Comparison of ENCODE assay signal across 7 cellular contexts in the genomic region with DNA sequence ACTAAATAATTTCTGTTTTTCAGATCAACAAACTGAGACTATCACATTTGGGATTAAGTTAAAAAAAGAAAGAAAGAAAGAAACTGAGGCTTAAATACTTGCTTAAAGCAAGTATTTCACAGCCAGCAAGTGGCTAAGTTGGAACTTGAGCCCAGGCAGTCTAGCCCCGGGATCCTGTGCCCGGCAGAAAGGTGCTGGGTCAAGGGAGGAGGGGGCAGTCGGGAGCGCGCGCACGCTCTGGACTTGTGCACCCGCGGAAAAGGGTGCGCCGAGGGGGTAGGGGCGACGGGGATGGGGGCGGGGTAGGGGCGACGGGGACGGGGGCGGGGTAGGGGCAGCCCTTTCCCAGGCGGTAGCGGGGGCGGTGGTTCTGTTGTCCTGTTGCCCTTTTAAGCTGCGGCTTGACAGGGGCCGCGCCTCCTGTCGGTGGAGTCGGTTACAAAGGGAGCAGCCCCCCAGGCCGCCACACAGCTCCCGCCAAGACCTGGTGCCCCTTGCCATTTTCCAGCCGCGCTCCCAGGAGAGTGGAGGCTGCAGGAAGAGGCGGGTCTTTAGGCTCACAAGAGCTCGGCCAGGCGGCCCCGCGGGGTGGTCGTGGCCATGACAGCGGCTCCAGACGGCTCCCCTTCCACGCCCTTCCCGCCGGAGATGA.
DNase-seq lines count a peak whose midpoint lies in the region; ATAC-seq, FAIRE-seq and TF ChIP-seq lines count a peak whose summit lies in the region.
"Not testable (repeated sequence)": the region's sequence is repeated elsewhere in the genome, so short reads cannot be mapped to it uniquely, and the experiment has no call there.

No MANE protein-coding gene starts in this region.

- CTCF ChIA-PET in activated naive CD4-positive, alpha-beta T cell treated with anti-CD3 and anti-CD28 coated beads for 36 hours (lab: Charles Lee); naive thymus-derived CD4-positive, alpha-beta T cell (lab: Charles Lee): not testable (repeated sequence)

- H3K4me2 ChIP-seq in hepatocyte, result peak overlapping the region; percentile 88

- H3K9me3 Mint-ChIP-seq in activated naive CD4-positive, alpha-beta T cell treated with anti-CD3 and anti-CD28 coated beads for 36 hours; endothelial cell (ENCODE audit: unreplicated experiment); naive thymus-derived CD4-positive, alpha-beta T cell: not testable (repeated sequence)

- WGBS in hepatocyte (ENCODE audit: low lambda C conversion rate, missing lambda C conversion rate), result no CpG with 5 or more reads among the region's 41 CpGs
- WGBS in spleen, 5 donors, result 0 to 5% (median 1%) methylated on average over 4 to 9 of the region's 41 CpGs; no CpG with 5 or more reads in 1 of the 5 donors

- not testable (repeated sequence) for TF ChIP-seq POLR2A in spleen (IDR thresholded peaks at IDR 0.05)

- not testable (repeated sequence) for H3K4me3 ChIP-seq in hepatocyte; naive thymus-derived CD4-positive, alpha-beta T cell (ENCODE audit: low read length)
- H3K4me3 ChIP-seq in spleen, result peak overlapping the region in 4 of 8 donors; percentile 24 to 61 (median 34)

- POLR2A ChIA-PET in naive thymus-derived CD4-positive, alpha-beta T cell (lab: Charles Lee), result not testable (repeated sequence)

- H3K27ac Mint-ChIP-seq in T-helper 17 cell; activated naive CD4-positive, alpha-beta T cell treated with anti-CD3 and anti-CD28 coated beads for 36 hours; endothelial cell (ENCODE audit: unreplicated experiment); naive thymus-derived CD4-positive, alpha-beta T cell: not testable (repeated sequence)

- not testable (repeated sequence) for H3K4me3 Mint-ChIP-seq in T-helper 17 cell; activated naive CD4-positive, alpha-beta T cell treated with anti-CD3 and anti-CD28 coated beads for 36 hours; endothelial cell (ENCODE audit: unreplicated experiment)
- peak overlapping the region in 1 of 10 donors; percentile 21 for H3K4me3 Mint-ChIP-seq in naive thymus-derived CD4-positive, alpha-beta T cell

- not testable (repeated sequence) for H4K20me1 ChIP-seq in hepatocyte (ENCODE audit: insufficient read depth, poor library complexity, severe bottlenecking)

- not testable (repeated sequence) for H3K9me3 ChIP-seq in T-helper 17 cell (ENCODE audit: control insufficient read depth, low read length, poor library complexity, severe bottlenecking); hepatocyte (ENCODE audit: low read depth); naive thymus-derived CD4-positive, alpha-beta T cell (ENCODE audit: control insufficient read depth in 2 of 3, low read length in 3 of 3); spleen

- H3K4me1 Mint-ChIP-seq in T-helper 17 cell; activated naive CD4-positive, alpha-beta T cell treated with anti-CD3 and anti-CD28 coated beads for 36 hours (ENCODE audit: low read depth); endothelial cell (ENCODE audit: unreplicated experiment); naive thymus-derived CD4-positive, alpha-beta T cell: not testable (repeated sequence)

- peak overlapping the region; percentile 76 for H2AFZ ChIP-seq in hepatocyte

- not testable (repeated sequence) for H3K27me3 Mint-ChIP-seq in T-helper 17 cell; activated naive CD4-positive, alpha-beta T cell treated with anti-CD3 and anti-CD28 coated beads for 36 hours (ENCODE audit: low read depth); endothelial cell (ENCODE audit: unreplicated experiment); naive thymus-derived CD4-positive, alpha-beta T cell

- not testable (repeated sequence) for H3K4me1 ChIP-seq in hepatocyte (ENCODE audit: insufficient read depth); naive thymus-derived CD4-positive, alpha-beta T cell (ENCODE audit: control insufficient read depth in 2 of 2, insufficient read depth in 2 of 2, low read length in 2 of 2); spleen

- not testable (repeated sequence) for H3K36me3 ChIP-seq in hepatocyte (replicated peaks; ENCODE audit: insufficient read depth, low read depth); naive thymus-derived CD4-positive, alpha-beta T cell (ENCODE audit: control insufficient read depth in 2 of 3, insufficient read depth in 3 of 3, low read length in 3 of 3); spleen

- TF ChIP-seq CTCF in endothelial cell (IDR thresholded peaks at IDR 0.05; ENCODE audit: unreplicated experiment); spleen (IDR thresholded peaks at IDR 0.05 in 8 of 11, conservative IDR thresholded peaks at IDR 0.05 in 3 of 11): not testable (repeated sequence)
- peak; percentile 10 for TF ChIP-seq CTCF in hepatocyte (IDR thresholded peaks at IDR 0.05; ENCODE audit: poor library complexity)

- H3K9me2 ChIP-seq in hepatocyte (replicated peaks; ENCODE audit: insufficient read depth), result not testable (repeated sequence)

- ATAC-seq in T-helper 17 cell, result peak; percentile 26
- peak; percentile 14 for ATAC-seq in naive thymus-derived CD4-positive, alpha-beta T cell

- not testable (repeated sequence) for H3K27ac ChIP-seq in hepatocyte; naive thymus-derived CD4-positive, alpha-beta T cell (ENCODE audit: low read depth, low read length); spleen

- DNase-seq in HTR-8/SVneo (ENCODE audit: insufficient read length, low spot score); T-helper 17 cell; naive thymus-derived CD4-positive, alpha-beta T cell: not testable (repeated sequence)
- peak; percentile 4 for DNase-seq in activated naive CD4-positive, alpha-beta T cell treated with anti-CD3 and anti-CD28 coated beads for 36 hours
- DNase-seq in endothelial cell (ENCODE audit: low spot score), result peak; percentile 45
- peak; percentile 24 for DNase-seq in hepatocyte (ENCODE audit: low spot score)
- peak; percentile 59 for DNase-seq in spleen

- not testable (repeated sequence) for H3K79me2 ChIP-seq in hepatocyte

- FAIRE-seq in HTR-8/SVneo (lab: Jason Lieb, UNC), result peak; percentile 55

- H3K27me3 ChIP-seq in hepatocyte; naive thymus-derived CD4-positive, alpha-beta T cell (ENCODE audit: control insufficient read depth in 2 of 2, insufficient read depth in 2 of 2, low read length in 2 of 2): not testable (repeated sequence)
- peaks cover 0 to 17% (median 0%) of the 10 kb centered on the region in 7 donors for H3K27me3 ChIP-seq in spleen (replicated peaks in 1 of 7)

- intact Hi-C loops in activated naive CD4-positive, alpha-beta T cell treated with anti-CD3 and anti-CD28 coated beads for 36 hours (cut with micrococcal nuclease); naive thymus-derived CD4-positive, alpha-beta T cell (cut with micrococcal nuclease); spleen (cut with DNase I; ENCODE audit: low total_unique reads): not testable (repeated sequence)

- H3K36me3 Mint-ChIP-seq in T-helper 17 cell (ENCODE audit: low read depth); activated naive CD4-positive, alpha-beta T cell treated with anti-CD3 and anti-CD28 coated beads for 36 hours (ENCODE audit: low read depth); endothelial cell (ENCODE audit: low read depth, unreplicated experiment); naive thymus-derived CD4-positive, alpha-beta T cell: not testable (repeated sequence)
